Comparison of ENCODE assay signal across 9 cellular contexts in genomic region chr3:161415506-161416231, GRCh38. TPM values are rescaled to one million over a fixed set of nuclear protein-coding genes. Genes with fewer than 3 reads are reported as not detected.
DNase-seq lines count a peak whose midpoint lies in the region; ATAC-seq and TF ChIP-seq lines count a peak whose summit lies in the region.
"Had no signal": no experiment of that assay in that cellular context is flagged by ENCODE, and none has a peak within 500 bp of the region (broad histone marks: within the 10 kb centered on the region; RNA-seq: fewer than 3 reads in every experiment).

No MANE protein-coding gene starts in this region.

- no peak overlapping the region for H3K4me3 Mint-ChIP-seq in endodermal cell

- H3K4me1 Mint-ChIP-seq in endodermal cell = peaks cover 14% of the 10 kb centered on the region

- WGBS in endodermal cell (ENCODE audit: insufficient coverage in 1 of 2, insufficient read length in 1 of 2), 2 experiments = 77 to 80% methylated on average over 1 of the region's 1 CpG
- WGBS in mesenchymal stem cell = no CpG with 5 or more reads among the region's 1 CpG

- H3K9me3 Mint-ChIP-seq in endodermal cell = peaks cover 33% of the 10 kb centered on the region

- H2AFZ ChIP-seq in mesenchymal stem cell (ENCODE audit: low read depth, low read length) = no peak overlapping the region

- H3K18ac ChIP-seq in mesenchymal stem cell (ENCODE audit: low read depth in 1 of 2, low read length in 2 of 2) = no peak overlapping the region

- no peak overlapping the region for H2BK120ac ChIP-seq in mesenchymal stem cell (ENCODE audit: low read depth, low read length)

- no peaks in the 10 kb centered on the region for H3K27me3 ChIP-seq in endodermal cell (ENCODE audit: control insufficient read depth, insufficient read depth, low read length, poor library complexity, severe bottlenecking)
- no peaks in the 10 kb centered on the region for H3K27me3 ChIP-seq in mesenchymal stem cell (ENCODE audit: control insufficient read depth in 1 of 2, insufficient read depth in 1 of 2, low read length in 2 of 2)
- no peaks in the 10 kb centered on the region for H3K27me3 ChIP-seq in vagina

- no peak overlapping the region for H3K23ac ChIP-seq in mesenchymal stem cell (ENCODE audit: low read length in 2 of 2)

- intact Hi-C loops in vagina (cut with DNase I) = no loop called here

- H4K91ac ChIP-seq in mesenchymal stem cell (ENCODE audit: low read length) = no peak overlapping the region

- H3K9ac ChIP-seq in endodermal cell (ENCODE audit: extremely low read depth, low read length, poor library complexity, severe bottlenecking) = no peak overlapping the region
- peak overlapping the region; percentile 93 for H3K9ac ChIP-seq in mesenchymal stem cell (ENCODE audit: low read length)

- peaks cover 6% of the 10 kb centered on the region for H3K9me3 ChIP-seq in endodermal cell (ENCODE audit: control insufficient read depth, low read length)
- H3K9me3 ChIP-seq in mesenchymal stem cell (ENCODE audit: control insufficient read depth, low read length) = no peaks in the 10 kb centered on the region
- no peaks in the 10 kb centered on the region for H3K9me3 ChIP-seq in vagina

- H2BK5ac ChIP-seq in mesenchymal stem cell (ENCODE audit: low read depth, low read length, poor library complexity, severe bottlenecking) = no peak overlapping the region

- H2AK5ac ChIP-seq in mesenchymal stem cell (ENCODE audit: low read length, severe bottlenecking) = no peak overlapping the region

- H3K14ac ChIP-seq in mesenchymal stem cell (ENCODE audit: low read length in 2 of 2) = no peak overlapping the region

- no peak overlapping the region for H4K8ac ChIP-seq in mesenchymal stem cell (ENCODE audit: low read length)

- no peak for ATAC-seq in HG02623 (IDR thresholded peaks at IDR 0.05; ENCODE audit: unreplicated experiment)

- H3K4ac ChIP-seq in mesenchymal stem cell (ENCODE audit: low read depth in 1 of 2, low read length in 2 of 2) = no peak overlapping the region

- H3K27ac Mint-ChIP-seq in endodermal cell = peak overlapping the region; percentile 87

- no peak for TF ChIP-seq POLR2A in vagina (IDR thresholded peaks at IDR 0.05)

- DNase-seq in NCI-H2029 treated with DMSO at 0.1 percent for 48 hours (lab: John Stamatoyannopoulos, UW) (peak; percentile 79), endodermal cell (no peak), mesenchymal stem cell (peak; percentile 66), vagina (ENCODE audit: extremely low spot score in 2 of 2) (no peak), iPS-NIHi7 (ENCODE audit: extremely low spot score) (no peak), activated gamma-delta T cell treated with Interleukin-2 at 50 U/mL for 16 hours (no peak)
- DNase-seq: activated CD8-positive, alpha-beta memory T cell treated with anti-CD3 and anti-CD28 coated beads, Interleukin-2, amount 50 U/mL, for 4 hours; NCI-H2171 treated with DMSO at 0.1 percent for 48 hours had no signal

- no peak overlapping the region for H2BK15ac ChIP-seq in mesenchymal stem cell (ENCODE audit: low read depth, poor library complexity, severe bottlenecking)

- no peaks in the 10 kb centered on the region for H3K36me3 ChIP-seq in endodermal cell (ENCODE audit: control insufficient read depth, insufficient read depth, low read length)
- no peaks in the 10 kb centered on the region for H3K36me3 ChIP-seq in mesenchymal stem cell (ENCODE audit: control insufficient read depth in 1 of 2, insufficient read depth in 2 of 2, low read depth in 1 of 2, low read length in 2 of 2)
- H3K36me3 ChIP-seq in vagina = no peaks in the 10 kb centered on the region

- TF ChIP-seq CTCF in endodermal cell (conservative IDR thresholded peaks at IDR 0.05) = no peak
- no peak for TF ChIP-seq CTCF in vagina (IDR thresholded peaks at IDR 0.05)

- H3K27ac ChIP-seq in endodermal cell (ENCODE audit: low read depth, low read length) = no peak overlapping the region
- no peak overlapping the region for H3K27ac ChIP-seq in mesenchymal stem cell (ENCODE audit: low read length, poor library complexity, severe bottlenecking)
- H3K27ac ChIP-seq in vagina = peak overlapping the region; percentile 71

- H3K27me3 Mint-ChIP-seq in endodermal cell (ENCODE audit: insufficient read depth) = no peaks in the 10 kb centered on the region

- peaks cover 10% of the 10 kb centered on the region for H3K36me3 Mint-ChIP-seq in endodermal cell (ENCODE audit: low read depth)

- no peaks in the 10 kb centered on the region for H3K4me1 ChIP-seq in endodermal cell (ENCODE audit: control insufficient read depth, insufficient read depth, low read length)
- no peaks in the 10 kb centered on the region for H3K4me1 ChIP-seq in mesenchymal stem cell (ENCODE audit: control insufficient read depth, insufficient read depth, low read depth, low read length)
- H3K4me1 ChIP-seq in vagina = peaks cover 24% of the 10 kb centered on the region

- H3K4me3 ChIP-seq in endodermal cell (ENCODE audit: low read length) (no peak overlapping the region), mesenchymal stem cell (ENCODE audit: insufficient read depth in 1 of 2, low read depth in 1 of 2, low read length in 2 of 2) (peak overlapping the region in 1 of 2 experiments; percentile 46), vagina (no peak overlapping the region)

- H3K79me1 ChIP-seq in mesenchymal stem cell (replicated peaks; ENCODE audit: low read length, poor library complexity, severe bottlenecking) = no peaks in the 10 kb centered on the region

- no peak overlapping the region for H3K4me2 ChIP-seq in mesenchymal stem cell (ENCODE audit: low read length, poor library complexity, severe bottlenecking)

- no peak overlapping the region for H2BK12ac ChIP-seq in mesenchymal stem cell (ENCODE audit: low read length in 2 of 2)

RNA-seq across cellular contexts. Expression of gene SPTSSB, which starts 44.4 kb away (rescaled TPM):
- total RNA-seq in endodermal cell (1 to 10 TPM in 1 of 2 donors, under 1 TPM in 1; 0.64 to 2.3 TPM), vagina (2.9 TPM)
- 3.1 TPM for polyA plus RNA-seq in endodermal cell (2013, experiment 1 of 2)
- 0.70 TPM for polyA plus RNA-seq in endodermal cell (2013, experiment 2 of 2)
- not detected for polyA plus RNA-seq in mesenchymal stem cell (2013, experiment 1 of 2)
- not detected for polyA plus RNA-seq in mesenchymal stem cell (2013, experiment 2 of 2)

Comparison
In these comparisons a context has a peak if more than half of its experiments do, and no peak if none do; other contexts are left out.
1. DNase-seq: peak in NCI-H2029 treated with DMSO at 0.1 percent for 48 hours (single experiment) and mesenchymal stem cell (single experiment); none in endodermal cell (single experiment), vagina (0 of 2), iPS-NIHi7 (single experiment) and activated gamma-delta T cell treated with Interleukin-2 at 50 U/mL for 16 hours (single experiment).